In genomic region chr21:32648165-32648564, GRCh38 we compare ENCODE assay signal across 23 cellular contexts. TPM values are rescaled to one million over a fixed set of nuclear protein-coding genes. Genes with fewer than 3 reads are reported as not detected.
DNase-seq lines count a peak whose midpoint lies in the region; ATAC-seq and TF ChIP-seq lines count a peak whose summit lies in the region.
"Had no signal": no experiment of that assay in that cellular context is flagged by ENCODE, and none has a peak within 500 bp of the region (broad histone marks: within the 10 kb centered on the region; RNA-seq: fewer than 3 reads in every experiment).

No MANE protein-coding gene starts in this region.

- POLR2A ChIA-PET in HEK293 (lab: Yijun Ruan, JAX) = no interaction called here
- POLR2A ChIA-PET in naive thymus-derived CD4-positive, alpha-beta T cell (lab: Charles Lee) = no interaction called here

- H3K36me3 Mint-ChIP-seq in naive thymus-derived CD4-positive, alpha-beta T cell = peaks cover 4 to 32% (median 26%) of the 10 kb centered on the region in 5 donors

- no peak overlapping the region for H3K27ac ChIP-seq in HEK293 (ENCODE audit: extremely low read depth, low read depth, low read length)
- no peak overlapping the region for H3K27ac ChIP-seq in naive thymus-derived CD4-positive, alpha-beta T cell (ENCODE audit: low read depth, low read length)
- H3K27ac ChIP-seq: BLaER1 had no signal

- no peaks in the 10 kb centered on the region for H3K4me1 ChIP-seq in HEK293 (ENCODE audit: control insufficient read depth, insufficient read depth, low read length)
- H3K4me1 ChIP-seq in naive thymus-derived CD4-positive, alpha-beta T cell (ENCODE audit: control insufficient read depth in 2 of 2, insufficient read depth in 2 of 2, low read length in 2 of 2) = no peaks in the 10 kb centered on the region
- H3K4me1 ChIP-seq: BE2C had no signal

- peaks cover 0 to 9% (median 0%) of the 10 kb centered on the region in 7 donors for H3K4me1 Mint-ChIP-seq in naive thymus-derived CD4-positive, alpha-beta T cell
- H3K4me1 Mint-ChIP-seq: CD14-positive monocyte; CD8-positive, alpha-beta memory T cell had no signal

- no peak for ATAC-seq in naive thymus-derived CD4-positive, alpha-beta T cell
- ATAC-seq in HG03442 (IDR thresholded peaks at IDR 0.05; ENCODE audit: unreplicated experiment) = no peak
- ATAC-seq: GM12878 had no signal

- H3K36me3 ChIP-seq in HEK293 (ENCODE audit: control insufficient read depth in 2 of 2, insufficient read depth in 1 of 2, low read length in 2 of 2) = peaks cover 12 to 22% of the 10 kb centered on the region in 2 experiments
- H3K36me3 ChIP-seq in naive thymus-derived CD4-positive, alpha-beta T cell (ENCODE audit: control insufficient read depth in 2 of 3, insufficient read depth in 3 of 3, low read length in 3 of 3) = peaks cover 3 to 46% (median 27%) of the 10 kb centered on the region in 3 experiments
- H3K36me3 ChIP-seq: BE2C had no signal

- H3K9me3 Mint-ChIP-seq in naive thymus-derived CD4-positive, alpha-beta T cell = no peaks in the 10 kb centered on the region
- H3K9me3 Mint-ChIP-seq: CD14-positive monocyte; CD4-positive, alpha-beta memory T cell; CD4-positive, CD25-positive, alpha-beta regulatory T cell; CD8-positive, alpha-beta memory T cell had no signal

- TF ChIP-seq CTCF in HEK293 (tag by site-specific recombination; IDR thresholded peaks at IDR 0.05) = no peak
- no peak for TF ChIP-seq CTCF in fibroblast of villous mesenchyme (IDR thresholded peaks at IDR 0.05; ENCODE audit: insufficient read depth, low read depth, low read length)

- CTCF ChIA-PET in HEK293 (lab: Yijun Ruan, JAX) = interaction anchor here (0.7 to 1.6 kb wide), 3 partner anchors 123 to 185 kb away, joined by 3 to 7 read pairs (median 3); partner anchors contain the start of gene PAXBP1
- CTCF ChIA-PET in naive thymus-derived CD4-positive, alpha-beta T cell (lab: Charles Lee) = no interaction called here

- intact Hi-C loops in naive thymus-derived CD4-positive, alpha-beta T cell (cut with micrococcal nuclease) = no loop called here

- H3K4me3 Mint-ChIP-seq in naive thymus-derived CD4-positive, alpha-beta T cell = no peak overlapping the region
- H3K4me3 Mint-ChIP-seq: CD14-positive monocyte; CD4-positive, alpha-beta memory T cell; CD4-positive, CD25-positive, alpha-beta regulatory T cell; CD8-positive, alpha-beta memory T cell had no signal

- H3K27ac Mint-ChIP-seq in naive thymus-derived CD4-positive, alpha-beta T cell = no peak overlapping the region
- H3K27ac Mint-ChIP-seq: CD14-positive monocyte; CD4-positive, alpha-beta memory T cell; CD4-positive, CD25-positive, alpha-beta regulatory T cell; CD8-positive, alpha-beta memory T cell had no signal

- DNase-seq in fibroblast of villous mesenchyme (ENCODE audit: low read depth) = peak; percentile 23
- DNase-seq in NCI-H2081 (lab: John Stamatoyannopoulos, UW) = no peak
- no peak for DNase-seq in naive thymus-derived CD4-positive, alpha-beta T cell
- DNase-seq: 8988T; ACHN; BE2C; C1 segment of cervical spinal cord; CD4-positive, alpha-beta memory T cell; CD4-positive, CD25-positive, alpha-beta regulatory T cell; CD8-positive, alpha-beta memory T cell; COR-L47; DMS 273 treated with DMSO at 0.1 percent for 48 hours; DMS153; DMS53; DMS79; DND-41; EL; GDM1 had no signal

- H3K27me3 ChIP-seq in naive thymus-derived CD4-positive, alpha-beta T cell (ENCODE audit: control insufficient read depth in 2 of 2, insufficient read depth in 2 of 2, low read length in 2 of 2) = no peaks in the 10 kb centered on the region
- H3K27me3 ChIP-seq: BE2C, BLaER1 had no signal

- H3K9me3 ChIP-seq in HEK293 (ENCODE audit: control insufficient read depth, insufficient read depth, low read depth, low read length) = no peaks in the 10 kb centered on the region
- H3K9me3 ChIP-seq in naive thymus-derived CD4-positive, alpha-beta T cell (ENCODE audit: control insufficient read depth in 2 of 3, low read length in 3 of 3) = no peaks in the 10 kb centered on the region
- H3K9me3 ChIP-seq: BE2C, BLaER1 had no signal

- H3K27me3 Mint-ChIP-seq in naive thymus-derived CD4-positive, alpha-beta T cell = no peaks in the 10 kb centered on the region
- H3K27me3 Mint-ChIP-seq: CD4-positive, alpha-beta memory T cell; CD4-positive, CD25-positive, alpha-beta regulatory T cell; CD8-positive, alpha-beta memory T cell had no signal

- H3K4me3 ChIP-seq in HEK293 (ENCODE audit: low read depth, low read length) (no peak overlapping the region), fibroblast of villous mesenchyme (ENCODE audit: low read depth, low read length) (no peak overlapping the region)
- no peak overlapping the region for H3K4me3 ChIP-seq in naive thymus-derived CD4-positive, alpha-beta T cell (ENCODE audit: low read length)
- H3K4me3 ChIP-seq: BLaER1, GM12878 had no signal

TF ChIP-seq in HEK293, 187 proteins besides CTCF, POLR2A, EP300 and RAD21 (continues in another document):
- TF ChIP-seq ZNF184 (tag by site-specific recombination; IDR thresholded peaks at IDR 0.05) = no peak
- no peak for TF ChIP-seq ZNF112 (tag by site-specific recombination; IDR thresholded peaks at IDR 0.05)
- TF ChIP-seq RBAK (tag by site-specific recombination; IDR thresholded peaks at IDR 0.05) = no peak
- no peak for TF ChIP-seq ZNF521 (tag by site-specific recombination; IDR thresholded peaks at IDR 0.05)
- TF ChIP-seq WT1 (tag by site-specific recombination; IDR thresholded peaks at IDR 0.05) = 0 out of 2 replicates have a peak, but pooled peaks have one; percentile 30
- no peak for TF ChIP-seq ZSCAN30 (tag by site-specific recombination; IDR thresholded peaks at IDR 0.05)
- TF ChIP-seq ZSCAN18 (tag by site-specific recombination; IDR thresholded peaks at IDR 0.05) = no peak
- no peak for TF ChIP-seq ZNF391 (tag by site-specific recombination; IDR thresholded peaks at IDR 0.05; ENCODE audit: borderline replicate concordance, low read depth)
- TF ChIP-seq ZIC2 (tag by site-specific recombination; IDR thresholded peaks at IDR 0.05) = no peak
- no peak for TF ChIP-seq ZFP41 (tag by site-specific recombination; IDR thresholded peaks at IDR 0.05; ENCODE audit: borderline replicate concordance)
- TF ChIP-seq ZNF639 (tag by site-specific recombination; IDR thresholded peaks at IDR 0.05) = peak; percentile 84
- TF ChIP-seq ZNF600 (tag by site-specific recombination; IDR thresholded peaks at IDR 0.05) = peak; percentile 45; the same call in 1 of the 2 replicates
- no peak for TF ChIP-seq SETDB1 (IDR thresholded peaks at IDR 0.05; ENCODE audit: insufficient read length, low read length)
- no peak for TF ChIP-seq ZNF704 (tag by site-specific recombination; IDR thresholded peaks at IDR 0.05)
- no peak for TF ChIP-seq KLF10 (tag by site-specific recombination; IDR thresholded peaks at IDR 0.05)
- TF ChIP-seq MYNN (tag by site-specific recombination; IDR thresholded peaks at IDR 0.05; ENCODE audit: borderline replicate concordance) = no peak
- no peak for TF ChIP-seq ZNF174 (tag by site-specific recombination; IDR thresholded peaks at IDR 0.05)
- no peak for TF ChIP-seq ZNF488 (tag by site-specific recombination; IDR thresholded peaks at IDR 0.05)
- no peak for TF ChIP-seq ZBTB48 (tag by site-specific recombination; IDR thresholded peaks at IDR 0.05)
- no peak for TF ChIP-seq ZFP3 (tag by site-specific recombination; IDR thresholded peaks at IDR 0.05; ENCODE audit: low read depth)
- no peak for TF ChIP-seq ZNF133 (tag by site-specific recombination; IDR thresholded peaks at IDR 0.05)

RNA-seq across cellular contexts. Expression of gene CFAP298, which starts 36.0 kb away (rescaled TPM):
- 12.6 and 20.3 TPM in 2 replicates for total RNA-seq in fibroblast of villous mesenchyme
- 10 to 100 TPM; 16.8 to 34.5 (median 31.3) TPM for total RNA-seq in naive thymus-derived CD4-positive, alpha-beta T cell
- 10 to 100 TPM; 52.2 to 64.3 TPM for polyA plus RNA-seq in naive thymus-derived CD4-positive, alpha-beta T cell
